ENCODE assay signal across 11 cellular contexts in genomic region chr1:10940451-10940804, GRCh38.
A peak's percentile ranks its signal among the peaks of the same experiment; 100 is the strongest.
DNase-seq lines count a peak whose midpoint lies in the region; ATAC-seq and TF ChIP-seq lines count a peak whose summit lies in the region.
"Had no signal": no experiment of that assay in that cellular context is flagged by ENCODE, and none has a peak within 500 bp of the region (broad histone marks: within the 10 kb centered on the region; RNA-seq: fewer than 3 reads in every experiment).

No MANE protein-coding gene starts in this region.

- H3K36me3 Mint-ChIP-seq in activated naive CD4-positive, alpha-beta T cell treated with anti-CD3 and anti-CD28 coated beads, Interleukin-2, amount 10 ng/mL, durations not matched to agents 7 days and 5 days: no peaks in the 10 kb centered on the region
- H3K36me3 Mint-ChIP-seq in activated naive CD8-positive, alpha-beta T cell treated with anti-CD3 and anti-CD28 coated beads, Interleukin-2, amount 50 U/mL, for 24 hours (ENCODE audit: low read depth): no peaks in the 10 kb centered on the region

- 86% methylated on average over 5 of the region's 5 CpGs for WGBS in smooth muscle cell (ENCODE audit: low lambda C conversion rate)

- TF ChIP-seq CTCF in KMS-11 (conservative IDR thresholded peaks at IDR 0.05; ENCODE audit: low read depth, low read length) (no peak), smooth muscle cell (IDR thresholded peaks at IDR 0.05; ENCODE audit: borderline replicate concordance, insufficient read depth, poor library complexity, severe bottlenecking) (no peak), foreskin keratinocyte (conservative IDR thresholded peaks at IDR 0.05) (no peak)

- H3K79me2 ChIP-seq in KMS-11 (ENCODE audit: insufficient read depth, low read depth) (no peaks in the 10 kb centered on the region), smooth muscle cell (ENCODE audit: low read depth) (no peaks in the 10 kb centered on the region)

- H3K9me3 Mint-ChIP-seq in activated naive CD4-positive, alpha-beta T cell treated with anti-CD3 and anti-CD28 coated beads, Interleukin-2, amount 10 ng/mL, durations not matched to agents 7 days and 5 days: no peaks in the 10 kb centered on the region
- no peaks in the 10 kb centered on the region for H3K9me3 Mint-ChIP-seq in activated naive CD8-positive, alpha-beta T cell treated with anti-CD3 and anti-CD28 coated beads, Interleukin-2, amount 50 U/mL, for 24 hours
- H3K9me3 Mint-ChIP-seq: IgD-negative memory B cell had no signal

- CTCF ChIA-PET in activated naive CD4-positive, alpha-beta T cell treated with anti-CD3 and anti-CD28 coated beads, Interleukin-2, amount 10 ng/mL, durations not matched to agents 7 days and 5 days (lab: Charles Lee): interaction anchor here (1.7 kb wide), 1 partner anchor 445 kb away, joined by 8 read pairs; no protein-coding TSS in a partner anchor

- no peak for ATAC-seq in activated naive CD8-positive, alpha-beta T cell treated with anti-CD3 and anti-CD28 coated beads, Interleukin-2, amount 50 U/mL, for 24 hours
- ATAC-seq in GM18861 (IDR thresholded peaks at IDR 0.05; ENCODE audit: unreplicated experiment) (no peak), foreskin keratinocyte (no peak)

- peak overlapping the region; percentile 60 for H3K4me3 Mint-ChIP-seq in activated naive CD4-positive, alpha-beta T cell treated with anti-CD3 and anti-CD28 coated beads, Interleukin-2, amount 10 ng/mL, durations not matched to agents 7 days and 5 days
- H3K4me3 Mint-ChIP-seq in activated naive CD8-positive, alpha-beta T cell treated with anti-CD3 and anti-CD28 coated beads, Interleukin-2, amount 50 U/mL, for 24 hours: peak overlapping the region; percentile 51

- H3K27me3 Mint-ChIP-seq in activated naive CD4-positive, alpha-beta T cell treated with anti-CD3 and anti-CD28 coated beads, Interleukin-2, amount 10 ng/mL, durations not matched to agents 7 days and 5 days: peaks cover 98% of the 10 kb centered on the region
- peaks cover 57% of the 10 kb centered on the region for H3K27me3 Mint-ChIP-seq in activated naive CD8-positive, alpha-beta T cell treated with anti-CD3 and anti-CD28 coated beads, Interleukin-2, amount 50 U/mL, for 24 hours

- no peak overlapping the region for H3K9ac ChIP-seq in KMS-11
- no peak overlapping the region for H3K9ac ChIP-seq in smooth muscle cell (ENCODE audit: low read depth)

- peak overlapping the region; percentile 38; the same call in 1 of the 2 replicates for H2AFZ ChIP-seq in KMS-11 (ENCODE audit: low read depth)
- H2AFZ ChIP-seq in smooth muscle cell (ENCODE audit: low read depth): peak overlapping the region; percentile 90

- H3K9me3 ChIP-seq in smooth muscle cell (replicated peaks; ENCODE audit: low read depth): no peaks in the 10 kb centered on the region

- H3K4me1 ChIP-seq in KMS-11 (ENCODE audit: low read depth, poor library complexity, severe bottlenecking) (peaks cover 33% of the 10 kb centered on the region), smooth muscle cell (ENCODE audit: low read depth) (peaks cover 4% of the 10 kb centered on the region), foreskin keratinocyte (no peaks in the 10 kb centered on the region)

- DNase-seq in activated naive CD4-positive, alpha-beta T cell treated with anti-CD3 and anti-CD28 coated beads, Interleukin-2, amount 10 ng/mL, durations not matched to agents 7 days and 5 days: no peak
- DNase-seq in activated naive CD4-positive, alpha-beta T cell treated with anti-CD3 and anti-CD28 coated beads, Interleukin-2, amount 50 U/mL, for 16 hours: no peak
- DNase-seq in activated naive CD8-positive, alpha-beta T cell treated with anti-CD3 and anti-CD28 coated beads, Interleukin-2, amount 50 U/mL, for 24 hours: no peak
- DNase-seq in smooth muscle cell (lab: John Stamatoyannopoulos, UW; ENCODE audit: unreplicated experiment) (no peak), HUDEP-2 (lab: John Stamatoyannopoulos, UW; ENCODE audit: unreplicated experiment in 76 of 76) (no peak), foreskin keratinocyte (no peak)
- DNase-seq: DMS153, midbrain had no signal

- H3K4me1 Mint-ChIP-seq in activated naive CD4-positive, alpha-beta T cell treated with anti-CD3 and anti-CD28 coated beads, Interleukin-2, amount 10 ng/mL, durations not matched to agents 7 days and 5 days: peaks cover 48% of the 10 kb centered on the region
- peaks cover 28% of the 10 kb centered on the region for H3K4me1 Mint-ChIP-seq in activated naive CD8-positive, alpha-beta T cell treated with anti-CD3 and anti-CD28 coated beads, Interleukin-2, amount 50 U/mL, for 24 hours

- H3K27ac ChIP-seq in KMS-11 (no peak overlapping the region), smooth muscle cell (ENCODE audit: low read depth) (no peak overlapping the region), foreskin keratinocyte (no peak overlapping the region)

- H3K27me3 ChIP-seq in KMS-11 (ENCODE audit: insufficient read depth, low read depth) (peaks cover 89% of the 10 kb centered on the region), smooth muscle cell (ENCODE audit: low read depth) (peaks cover 19% of the 10 kb centered on the region), foreskin keratinocyte (peaks cover 37% of the 10 kb centered on the region)

- no peaks in the 10 kb centered on the region for H3F3A ChIP-seq in smooth muscle cell (ENCODE audit: low read depth)

- H3K4me2 ChIP-seq in KMS-11 (peak overlapping the region; percentile 81), smooth muscle cell (peak overlapping the region; percentile 79)

- H3K36me3 ChIP-seq in KMS-11 (ENCODE audit: insufficient read depth): no peaks in the 10 kb centered on the region
- H3K36me3 ChIP-seq in smooth muscle cell (ENCODE audit: low read depth): no peaks in the 10 kb centered on the region

- H3K4me3 ChIP-seq in KMS-11 (IDR thresholded peaks at IDR 0.05; ENCODE audit: insufficient read depth, low read depth, low read length) (no peak overlapping the region), smooth muscle cell (no peak overlapping the region)

- H4K20me1 ChIP-seq in KMS-11 (ENCODE audit: insufficient read depth): no peaks in the 10 kb centered on the region
- no peaks in the 10 kb centered on the region for H4K20me1 ChIP-seq in smooth muscle cell (ENCODE audit: low read depth)

- no peak overlapping the region for H3K27ac Mint-ChIP-seq in activated naive CD4-positive, alpha-beta T cell treated with anti-CD3 and anti-CD28 coated beads, Interleukin-2, amount 10 ng/mL, durations not matched to agents 7 days and 5 days
- peak overlapping the region; percentile 52 for H3K27ac Mint-ChIP-seq in activated naive CD8-positive, alpha-beta T cell treated with anti-CD3 and anti-CD28 coated beads, Interleukin-2, amount 50 U/mL, for 24 hours
